22 cellular contexts compared by ENCODE assay signal in genomic region chr1:39275836-39276507, GRCh38.
A peak's percentile ranks its signal among the peaks of the same experiment; 100 is the strongest.
DNase-seq lines count a peak whose midpoint lies in the region; ATAC-seq and TF ChIP-seq lines count a peak whose summit lies in the region.
"Had no signal": no experiment of that assay in that cellular context is flagged by ENCODE, and none has a peak within 500 bp of the region (broad histone marks: within the 10 kb centered on the region; RNA-seq: fewer than 3 reads in every experiment).

No MANE protein-coding gene starts in this region.

- 46 to 56% methylated on average over 6 of the region's 6 CpGs for WGBS in esophagus, 2 donors
- 51% methylated on average over 6 of the region's 6 CpGs for WGBS in suprapubic skin

- H3K27me3 ChIP-seq in esophagus (ENCODE audit: control insufficient read depth in 1 of 2, insufficient read depth in 2 of 2, low read length in 2 of 2) (no peaks in the 10 kb centered on the region), suprapubic skin (no peaks in the 10 kb centered on the region)
- H3K27me3 ChIP-seq: right lobe of liver had no signal

- TF ChIP-seq CTCF in RWPE1 (conservative IDR thresholded peaks at IDR 0.05; ENCODE audit: low read depth) (no peak), suprapubic skin (IDR thresholded peaks at IDR 0.05) (no peak), foreskin fibroblast (IDR thresholded peaks at IDR 0.05; ENCODE audit: low read depth, low read length) (no peak)

- H3K4me1 ChIP-seq in esophagus (ENCODE audit: control insufficient read depth in 2 of 2, insufficient read depth in 2 of 2, low read length in 1 of 2) = peaks cover 0 to 3% of the 10 kb centered on the region in 2 donors
- peaks cover 73% of the 10 kb centered on the region for H3K4me1 ChIP-seq in suprapubic skin

- ATAC-seq in activated naive CD4-positive, alpha-beta T cell treated with anti-CD3 and anti-CD28 coated beads, Interleukin-2, amount 50 U/mL, for 72 hours = no peak
- ATAC-seq: activated naive CD8-positive, alpha-beta T cell treated with anti-CD3 and anti-CD28 coated beads, Interleukin-2, amount 50 U/mL, for 24 hours; left cardiac atrium; mucosa of descending colon; right lobe of liver had no signal

- H3K9me3 Mint-ChIP-seq in activated naive CD4-positive, alpha-beta T cell treated with anti-CD3 and anti-CD28 coated beads, Interleukin-2, amount 50 U/mL, for 72 hours = no peaks in the 10 kb centered on the region
- H3K9me3 Mint-ChIP-seq: activated naive CD8-positive, alpha-beta T cell treated with anti-CD3 and anti-CD28 coated beads, Interleukin-2, amount 50 U/mL, for 24 hours had no signal

- no peaks in the 10 kb centered on the region for H3K36me3 ChIP-seq in esophagus (ENCODE audit: control insufficient read depth in 2 of 2, insufficient read depth in 2 of 2, low read length in 1 of 2)
- no peaks in the 10 kb centered on the region for H3K36me3 ChIP-seq in suprapubic skin
- H3K36me3 ChIP-seq: right lobe of liver had no signal

- CTCF ChIA-PET in RWPE1 (lab: Yijun Ruan, JAX) = interaction anchor here (0.5 to 1.2 kb wide), 5 partner anchors 18 to 439 kb away, joined by 3 to 4 read pairs (median 3); no protein-coding TSS in a partner anchor

- H3K27ac Mint-ChIP-seq in activated naive CD4-positive, alpha-beta T cell treated with anti-CD3 and anti-CD28 coated beads, Interleukin-2, amount 50 U/mL, for 72 hours = peak overlapping the region; percentile 10 to 55
- H3K27ac Mint-ChIP-seq: activated naive CD8-positive, alpha-beta T cell treated with anti-CD3 and anti-CD28 coated beads, Interleukin-2, amount 50 U/mL, for 24 hours had no signal

- no peak for TF ChIP-seq POLR2A in suprapubic skin (IDR thresholded peaks at IDR 0.05)

- no peaks in the 10 kb centered on the region for H3K9me3 ChIP-seq in esophagus (ENCODE audit: control insufficient read depth in 2 of 2, insufficient read depth in 1 of 2, low read depth in 1 of 2, low read length in 1 of 2)
- no peaks in the 10 kb centered on the region for H3K9me3 ChIP-seq in suprapubic skin
- H3K9me3 ChIP-seq: mucosa of descending colon, right lobe of liver had no signal

- no peak overlapping the region for H3K4me3 ChIP-seq in esophagus (ENCODE audit: low read depth in 1 of 2, low read length in 2 of 2)
- no peak overlapping the region for H3K4me3 ChIP-seq in suprapubic skin
- H3K4me3 ChIP-seq in foreskin fibroblast (ENCODE audit: low read depth in 1 of 2, low read length in 2 of 2) = no peak overlapping the region
- H3K4me3 ChIP-seq: mucosa of descending colon, right lobe of liver had no signal

- peaks cover 0 to 2% of the 10 kb centered on the region in 2 donors for H3K36me3 Mint-ChIP-seq in activated naive CD4-positive, alpha-beta T cell treated with anti-CD3 and anti-CD28 coated beads, Interleukin-2, amount 50 U/mL, for 72 hours

- DNase-seq in activated naive CD4-positive, alpha-beta T cell treated with anti-CD3 and anti-CD28 coated beads, Interleukin-2, amount 50 U/mL, for 72 hours (ENCODE audit: low spot score in 2 of 2) = no peak
- no peak for DNase-seq in activated naive CD4-positive, alpha-beta T cell treated with anti-CD3 and anti-CD28 coated beads, Interleukin-2, amount 50 U/mL, for 16 hours
- no peak for DNase-seq in RWPE1 (ENCODE audit: low spot score)
- no peak for DNase-seq in suprapubic skin (ENCODE audit: low spot score in 2 of 2)
- no peak for DNase-seq in NCI-H526 (lab: John Stamatoyannopoulos, UW)
- no peak for DNase-seq in foreskin fibroblast
- DNase-seq in T-helper 2 cell = no peak
- DNase-seq: ACHN; activated CD4-positive, alpha-beta T cell treated with anti-CD3 and anti-CD28 coated beads, Interleukin-2, amount 50 U/mL, for 48 hours; activated naive CD8-positive, alpha-beta T cell treated with anti-CD3 and anti-CD28 coated beads, Interleukin-2, amount 50 U/mL, for 24 hours; activated T-cell treated with anti-CD3 and anti-CD28 coated beads, Interleukin-2, amount 50 U/mL, for 48 hours; caudate nucleus; left cardiac atrium; mucosa of descending colon; NCI-H2029; NCI-H748 treated with DMSO at 0.1 percent for 48 hours; nucleus accumbens; right lobe of liver; stimulated activated CD4-positive, alpha-beta T cell treated with anti-CD3 and anti-CD28 coated beads, Interleukin-2, amount 100 ng/mL, for 24 hours; substantia nigra; SW 1271 had no signal

- POLR2A ChIA-PET in RWPE1 (lab: Yijun Ruan, JAX; ENCODE audit: low non-redundant PET) = no interaction called here

- H3K27ac ChIP-seq in RWPE1 (peak overlapping the region; percentile 72), esophagus (ENCODE audit: low read depth in 2 of 2, low read length in 1 of 2) (peak overlapping the region; percentile 31 to 48), suprapubic skin (peak overlapping the region; percentile 57)
- H3K27ac ChIP-seq: right lobe of liver had no signal

- TF ChIP-seq EP300 in suprapubic skin (IDR thresholded peaks at IDR 0.05) = no peak
